17 cellular contexts compared by ENCODE assay signal in genomic region chr6:49430866-49431265, GRCh38. TPM values are rescaled to one million over a fixed set of nuclear protein-coding genes. Genes with fewer than 3 reads are reported as not detected.
DNase-seq lines count a peak whose midpoint lies in the region; ATAC-seq, FAIRE-seq and TF ChIP-seq lines count a peak whose summit lies in the region.
"Had no signal": no experiment of that assay in that cellular context is flagged by ENCODE, and none has a peak within 500 bp of the region (broad histone marks: within the 10 kb centered on the region; RNA-seq: fewer than 3 reads in every experiment).

No MANE protein-coding gene starts in this region.

- DNase-seq in H54 (ENCODE audit: insufficient read length, low spot score): no peak
- DNase-seq in K562 (ENCODE audit: extremely low read depth in 1 of 4, low spot score in 3 of 4): no peak
- DNase-seq in epithelial cell of prostate (ENCODE audit: low read depth, low spot score): no peak
- DNase-seq in pancreas: no peak
- DNase-seq in sigmoid colon: no peak
- DNase-seq in right lobe of liver: no peak
- no peak for DNase-seq in Right ventricle myocardium inferior (ENCODE audit: missing footprints)
- DNase-seq: 8988T; CD4-positive, alpha-beta memory T cell; DMS153; DMS79; GF-D8; GOT3; H9 had no signal

- H3K4me3 ChIP-seq in K562 (no peak overlapping the region), pancreas (no peak overlapping the region), sigmoid colon (no peak overlapping the region), right lobe of liver (no peak overlapping the region)
- H3K4me3 ChIP-seq: BLaER1 had no signal

- H2AFZ ChIP-seq in K562 (ENCODE audit: low read depth, low read length): no peak overlapping the region

- no peaks in the 10 kb centered on the region for H3K9me3 ChIP-seq in K562 (replicated peaks; ENCODE audit: control insufficient read depth, insufficient read depth, low read depth, low read length)
- no peaks in the 10 kb centered on the region for H3K9me3 ChIP-seq in pancreas
- H3K9me3 ChIP-seq in sigmoid colon: no peaks in the 10 kb centered on the region
- H3K9me3 ChIP-seq in right lobe of liver: no peaks in the 10 kb centered on the region
- H3K9me3 ChIP-seq: BLaER1 had no signal

- no peak overlapping the region for H3K9ac ChIP-seq in K562 (ENCODE audit: insufficient read depth in 1 of 2, low read depth in 2 of 2, low read length in 2 of 2)
- H3K9ac ChIP-seq: BLaER1 had no signal

- H3K36me3 ChIP-seq in K562 (ENCODE audit: control insufficient read depth, insufficient read depth, low read length) (peaks cover 20% of the 10 kb centered on the region; the same call in 1 of the 3 replicates), pancreas (peaks cover 0 to 26% (median 5%) of the 10 kb centered on the region in 3 donors), sigmoid colon (peaks cover 7 to 77% (median 26%) of the 10 kb centered on the region in 4 donors), right lobe of liver (peaks cover 3 to 60% (median 16%) of the 10 kb centered on the region in 4 donors)

- TF ChIP-seq EP300 in K562 (IDR thresholded peaks at IDR 0.05; ENCODE audit: low read length) (no peak), sigmoid colon (IDR thresholded peaks at IDR 0.05) (no peak)

- in situ Hi-C loops in K562 (cut with MboI): no loop called here

- H3K27ac ChIP-seq in K562 (ENCODE audit: extremely low read depth, low read depth, low read length) (no peak overlapping the region), epithelial cell of prostate (peak overlapping the region; percentile 2), pancreas (no peak overlapping the region), sigmoid colon (no peak overlapping the region), right lobe of liver (no peak overlapping the region)
- H3K27ac ChIP-seq: BLaER1 had no signal

- BruUV-seq in K562 (replicated peaks; lab: Mats Ljungman, UMichigan): no TSS peak

- no peaks in the 10 kb centered on the region for H4K20me1 ChIP-seq in K562 (replicated peaks; ENCODE audit: control insufficient read depth, insufficient read depth, low read length)
- H4K20me1 ChIP-seq: BLaER1 had no signal

- no peaks in the 10 kb centered on the region for H3K27me3 ChIP-seq in K562 (ENCODE audit: control insufficient read depth in 2 of 2, insufficient read depth in 2 of 2, low read length in 2 of 2)
- H3K27me3 ChIP-seq in pancreas: no peaks in the 10 kb centered on the region
- no peaks in the 10 kb centered on the region for H3K27me3 ChIP-seq in sigmoid colon
- H3K27me3 ChIP-seq in right lobe of liver: no peaks in the 10 kb centered on the region
- H3K27me3 ChIP-seq: BLaER1 had no signal

- H3K79me2 ChIP-seq in K562 (ENCODE audit: control insufficient read depth, insufficient read depth, low read length): no peaks in the 10 kb centered on the region

- CTCF ChIA-PET in K562 (lab: Yijun Ruan, JAX; ENCODE audit: low intra/inter-chr PET ratio): no interaction called here

- intact Hi-C loops in K562 (cut with micrococcal nuclease) (no loop called here), pancreas (cut with DNase I) (no loop called here), sigmoid colon (cut with DNase I) (no loop called here), right lobe of liver (cut with DNase I) (no loop called here), Right ventricle myocardium inferior (cut with DNase I) (no loop called here)

- 55% methylated on average over 1 of the region's 1 CpG for whole genome bisulfite sequencing in K562 (ENCODE audit: insufficient coverage, low coverage, missing lambda C conversion rate)
- 90 to 98% methylated on average over 1 of the region's 1 CpG for WGBS in pancreas, 2 donors
- WGBS in sigmoid colon, 2 donors: 97% methylated on average over 1 of the region's 1 CpG
- 88% methylated on average over 1 of the region's 1 CpG for WGBS in right lobe of liver (ENCODE audit: insufficient coverage, low coverage, low lambda C conversion rate, missing lambda C conversion rate)

- ATAC-seq in K562 (no peak), pancreas (no peak), HG03280 (IDR thresholded peaks at IDR 0.05; ENCODE audit: unreplicated experiment) (no peak), right lobe of liver (no peak), Right ventricle myocardium inferior (no peak)
- ATAC-seq: HepG2 had no signal

- H3K4me1 ChIP-seq in K562 (replicated peaks in 1 of 2; ENCODE audit: control insufficient read depth in 2 of 2, insufficient read depth in 2 of 2, low read length in 2 of 2) (no peaks in the 10 kb centered on the region), pancreas (no peaks in the 10 kb centered on the region), sigmoid colon (no peaks in the 10 kb centered on the region), right lobe of liver (no peaks in the 10 kb centered on the region)
- H3K4me1 ChIP-seq: BLaER1 had no signal

- TF ChIP-seq POLR2A in H54 (IDR thresholded peaks at IDR 0.05; ENCODE audit: low read depth, low read length): no peak
- no peak for TF ChIP-seq POLR2A in K562 (conservative IDR thresholded peaks at IDR 0.05)
- no peak for TF ChIP-seq POLR2A in sigmoid colon (IDR thresholded peaks at IDR 0.05)
- TF ChIP-seq POLR2A in right lobe of liver (IDR thresholded peaks at IDR 0.05): no peak

- no peak overlapping the region for H3K4me2 ChIP-seq in K562 (ENCODE audit: insufficient read depth, low read length)
- H3K4me2 ChIP-seq: BLaER1 had no signal

- TF ChIP-seq RAD21 in K562 (CRISPR knock-in tag; conservative IDR thresholded peaks at IDR 0.05 in 1 of 2, IDR thresholded peaks at IDR 0.05 in 1 of 2): no peak

- TF ChIP-seq CTCF in K562 (IDR thresholded peaks at IDR 0.05 in 2 of 3, conservative IDR thresholded peaks at IDR 0.05 in 1 of 3; ENCODE audit: insufficient read depth in 2 of 3, low read depth in 1 of 3, low read length in 3 of 3): no peak
- TF ChIP-seq CTCF in pancreas (IDR thresholded peaks at IDR 0.05): no peak
- no peak for TF ChIP-seq CTCF in sigmoid colon (IDR thresholded peaks at IDR 0.05)
- no peak for TF ChIP-seq CTCF in right lobe of liver (IDR thresholded peaks at IDR 0.05)

- FAIRE-seq in H54 (lab: Jason Lieb, UNC) (peak; percentile 67), K562 (lab: Jason Lieb, UNC) (no peak), pancreas (lab: Jason Lieb, UNC) (peak; percentile 9)
- FAIRE-seq: HepG2 had no signal

- POLR2A ChIA-PET in K562 (lab: Yijun Ruan, JAX): no interaction called here

- H3K9me1 ChIP-seq in K562 (ENCODE audit: control insufficient read depth, insufficient read depth, low read length): no peaks in the 10 kb centered on the region

TF ChIP-seq in K562, 482 proteins besides CTCF, POLR2A, EP300 and RAD21 (continues in another document):
- no peak for TF ChIP-seq DMBX1 (CRISPR knock-in tag; IDR thresholded peaks at IDR 0.05; ENCODE audit: borderline replicate concordance)

RNA-seq across cellular contexts. Expression of gene MMUT, which starts 32.2 kb away (rescaled TPM):
- total RNA-seq in K562 (2011; cell fraction: chromatin; rRNA removed; ENCODE audit: low replicate concordance): 6.4 and 14.7 TPM in 2 replicates
- 3.7 and 5.0 TPM in 2 replicates for total RNA-seq in K562 (2011; cell fraction: nucleolus; rRNA removed)
- 6.0 and 6.5 TPM in 2 replicates for total RNA-seq in K562 (2011; cell fraction: nucleoplasm; rRNA removed)
- 7.1 and 8.2 TPM in 2 replicates for total RNA-seq in K562 (2014; rRNA removed)
- 17.9 and 20.4 TPM in 2 replicates for total RNA-seq in K562 (2014; rRNA removed; fragmentation: Illumina TruSeq; extraction: Trizol)
- total RNA-seq in K562 (2015; rRNA removed; fragmentation: Illumina TruSeq; extraction: Trizol): 10.7 and 11.4 TPM in 2 replicates
- total RNA-seq in K562 (2021): 15.5 and 16.0 TPM in 2 replicates
- polyA plus RNA-seq in K562 (2011; rRNA removed): 20.0 and 26.2 TPM in 2 replicates
- 5.2 and 9.4 TPM in 2 replicates for polyA plus RNA-seq in K562 (2011; cell fraction: cytosol; rRNA removed)
- 15.5 and 27.7 TPM in 2 replicates for polyA plus RNA-seq in K562 (2011; cell fraction: nucleus; rRNA removed)
- 13.3 and 17.6 TPM in 2 replicates for polyA plus RNA-seq in K562 (2012)
- 14.0 and 15.5 TPM in 2 replicates for polyA plus RNA-seq in K562 (2014; fragmentation: Illumina TruSeq; extraction: Trizol)
- polyA plus RNA-seq in K562 (2014; fragmentation: Nextera tagmentation; extraction: Ambion mirVana): 10 to 100 TPM; 21.0 to 26.4 TPM
- polyA plus RNA-seq in K562 (2014; rRNA removed): 14.1 and 14.8 TPM in 2 replicates
- 33.0 and 34.6 TPM in 2 replicates for polyA minus RNA-seq in K562 (2011; rRNA and poly(A)+ RNA removed)
- 6.9 and 10.3 TPM in 2 replicates for polyA minus RNA-seq in K562 (2011; cell fraction: cytosol; rRNA and poly(A)+ RNA removed)
- 9.2 and 22.4 TPM in 2 replicates for polyA minus RNA-seq in K562 (2011; cell fraction: nucleus; rRNA and poly(A)+ RNA removed)
- 10 to 100 TPM in 4 of 6 donors, 1 to 10 TPM in 2; 7.2 to 13.5 (median 11.5) TPM for total RNA-seq in pancreas
- polyA plus RNA-seq in pancreas: 10 to 100 TPM in 1 of 2 donors, 1 to 10 TPM in 1; 5.5 to 11.6 TPM
- 10 to 100 TPM; 10.5 to 18.5 (median 15.4) TPM for total RNA-seq in sigmoid colon
- 10 to 100 TPM; 16.8 to 23.6 (median 17.1) TPM for polyA plus RNA-seq in sigmoid colon
- total RNA-seq in right lobe of liver: 100 to 1,000 TPM in 1 of 6 experiments, 10 to 100 TPM in 5; 24.7 to 108 (median 63.9) TPM
- 32.7 TPM for total RNA-seq in Right ventricle myocardium inferior

RNA-seq across cellular contexts. Expression of gene CENPQ, which starts 32.3 kb away (rescaled TPM):
- total RNA-seq in K562 (2011; cell fraction: chromatin; rRNA removed; ENCODE audit: low replicate concordance): 3.2 and 11.6 TPM in 2 replicates
- 2.1 and 2.2 TPM in 2 replicates for total RNA-seq in K562 (2011; cell fraction: nucleolus; rRNA removed)
- 5.8 and 14.0 TPM in 2 replicates for total RNA-seq in K562 (2011; cell fraction: nucleoplasm; rRNA removed)
- total RNA-seq in K562 (2014; rRNA removed) (12.7 and 14.2 TPM in 2 replicates), K562 (2014; rRNA removed; fragmentation: Illumina TruSeq; extraction: Trizol) (26.5 and 34.3 TPM in 2 replicates), K562 (2015; rRNA removed; fragmentation: Illumina TruSeq; extraction: Trizol) (15.7 and 17.5 TPM in 2 replicates), K562 (2021) (16.4 and 18.5 TPM in 2 replicates), pancreas (1 to 10 TPM in 4 of 6 donors, under 1 TPM in 2; 0.88 to 2.7 (median 1.2) TPM), sigmoid colon (1 to 10 TPM; 3.9 to 5.1 (median 4.2) TPM), right lobe of liver (1 to 10 TPM in 4 of 6 experiments, under 1 TPM in 2; 0.49 to 3.6 (median 1.1) TPM), Right ventricle myocardium inferior (4.3 TPM)
- polyA plus RNA-seq in K562 (2011; rRNA removed) (19.1 and 29.5 TPM in 2 replicates), K562 (2014; fragmentation: Illumina TruSeq; extraction: Trizol) (24.3 and 26.4 TPM in 2 replicates), K562 (2014; fragmentation: Nextera tagmentation; extraction: Ambion mirVana) (10 to 100 TPM; 39.5 to 48.3 TPM), K562 (2014; rRNA removed) (17.4 and 21.5 TPM in 2 replicates), pancreas (1 to 10 TPM; 1.4 to 3.1 TPM), sigmoid colon (1 to 10 TPM; 2.8 to 4.8 (median 4.8) TPM)
- polyA plus RNA-seq in K562 (2011; cell fraction: cytosol; rRNA removed): 2.9 and 7.8 TPM in 2 replicates
- 4.3 and 8.1 TPM in 2 replicates for polyA plus RNA-seq in K562 (2011; cell fraction: nucleus; rRNA removed)
- 12.0 and 15.5 TPM in 2 replicates for polyA plus RNA-seq in K562 (2012)
- 13.0 and 15.2 TPM in 2 replicates for polyA minus RNA-seq in K562 (2011; rRNA and poly(A)+ RNA removed)
- 2.7 and 4.9 TPM in 2 replicates for polyA minus RNA-seq in K562 (2011; cell fraction: cytosol; rRNA and poly(A)+ RNA removed)
- polyA minus RNA-seq in K562 (2011; cell fraction: nucleus; rRNA and poly(A)+ RNA removed): 3.1 and 6.0 TPM in 2 replicates
